In the genomic region with DNA sequence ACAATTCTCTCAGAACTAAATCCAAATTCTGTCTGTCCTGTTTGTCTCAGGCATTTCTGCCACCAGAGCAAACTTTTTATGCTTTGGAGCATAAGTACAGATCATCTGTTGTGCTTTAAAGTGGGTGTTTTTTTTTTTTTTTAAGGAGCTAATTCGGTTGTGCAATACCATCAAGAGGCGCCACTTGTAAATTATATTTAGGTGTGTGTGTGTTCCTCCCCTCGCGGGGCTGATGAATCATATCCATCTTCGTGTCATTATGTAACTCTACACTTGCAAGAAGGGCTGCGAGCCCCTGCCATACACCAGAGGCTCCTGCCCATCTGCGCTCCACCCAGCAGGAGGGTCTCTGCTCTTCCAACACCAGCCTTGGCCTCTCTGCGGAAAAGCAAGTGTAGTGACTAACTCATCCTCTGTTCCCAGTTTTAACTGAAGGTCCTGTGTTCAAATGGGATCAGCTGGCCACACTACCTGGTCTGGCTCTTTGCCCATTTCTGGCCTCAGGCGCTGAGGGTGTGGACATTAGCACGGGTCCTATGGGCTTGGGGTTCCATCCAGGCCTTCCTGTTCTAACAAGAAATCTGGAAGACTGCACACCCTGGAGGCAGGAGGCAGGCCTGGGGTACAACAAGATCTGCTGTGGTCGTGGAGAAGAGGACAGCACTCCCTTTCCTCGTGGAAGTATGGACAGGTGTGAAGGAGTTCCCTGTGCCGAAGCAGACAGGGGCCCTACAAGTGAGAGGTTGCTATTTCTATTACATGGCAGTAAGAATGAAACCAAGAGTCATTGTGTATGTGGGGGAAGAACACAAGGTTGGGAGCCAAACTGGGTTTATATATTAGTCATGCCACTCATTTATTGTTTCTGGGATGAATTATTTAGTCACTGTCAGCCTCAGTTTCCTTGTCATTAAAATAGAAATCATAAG, we compare ENCODE assay signal across 8 cellular contexts.
A peak's percentile ranks its signal among the peaks of the same experiment; 100 is the strongest.
DNase-seq lines count a peak whose midpoint lies in the region; ATAC-seq and TF ChIP-seq lines count a peak whose summit lies in the region.

No MANE protein-coding gene starts in this region.

- peak overlapping the region in 1 of 3 experiments; percentile 14 for H3K4me3 Mint-ChIP-seq in nephron

- H3K27ac ChIP-seq in angular gyrus (ENCODE audit: low read depth, low read length) = peak overlapping the region; percentile 50

- H3K27me3 Mint-ChIP-seq in nephron (ENCODE audit: low read depth) = no peaks in the 10 kb centered on the region

- H3K4me1 Mint-ChIP-seq in nephron = peaks cover 40% of the 10 kb centered on the region

- no peaks in the 10 kb centered on the region for H3K36me3 Mint-ChIP-seq in nephron (ENCODE audit: low read depth)

- ATAC-seq in GM18511 (IDR thresholded peaks at IDR 0.05; ENCODE audit: unreplicated experiment) = peak; percentile 88
- ATAC-seq in GM21515 (IDR thresholded peaks at IDR 0.05; ENCODE audit: unreplicated experiment) = peak; percentile 94
- peak; percentile 92 for ATAC-seq in HG03558 (IDR thresholded peaks at IDR 0.05; ENCODE audit: extremely low read depth, unreplicated experiment)

- peak in 1 of 3 experiments; percentile 8 for TF ChIP-seq CTCF in nephron (IDR thresholded peaks at IDR 0.05; ENCODE audit: unreplicated experiment in 3 of 3)

- DNase-seq in RKO (ENCODE audit: low spot score) = no peak
- DNase-seq in kidney glomerular epithelial cell (lab: John Stamatoyannopoulos, UW) = no peak
- no peak for DNase-seq in iPS-NIHi7 (ENCODE audit: extremely low spot score)

- no peaks in the 10 kb centered on the region for H3K9me3 Mint-ChIP-seq in nephron

- H3K27ac Mint-ChIP-seq in nephron = peak overlapping the region; percentile 45 to 78 (median 59)
